7 cellular contexts compared by ENCODE assay signal in the genomic region with DNA sequence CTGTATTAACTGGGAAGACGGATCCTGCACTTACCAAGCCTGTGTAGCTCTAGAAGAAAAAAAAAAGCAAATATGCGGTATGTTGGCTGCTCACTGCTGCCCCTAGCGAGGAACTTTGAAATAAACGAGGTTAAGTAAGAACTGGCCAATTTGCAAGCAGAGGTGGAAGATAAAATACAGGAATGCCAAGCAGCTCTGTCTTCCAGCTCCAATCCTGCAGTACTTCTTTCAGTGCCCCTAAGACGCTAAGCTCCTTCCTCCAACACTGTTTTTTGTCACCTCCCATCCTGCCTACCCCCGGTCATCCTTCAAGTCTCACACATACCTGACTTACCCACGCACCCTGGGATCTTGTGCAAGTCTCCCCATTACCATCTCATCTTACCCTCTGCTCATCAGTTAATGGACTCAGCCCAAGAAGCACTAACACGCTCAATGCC. TPM values are rescaled to one million over a fixed set of nuclear protein-coding genes. Genes with fewer than 3 reads are reported as not detected.
DNase-seq lines count a peak whose midpoint lies in the region; ATAC-seq, FAIRE-seq and TF ChIP-seq lines count a peak whose summit lies in the region.

No MANE protein-coding gene starts in this region.

- H2AFZ ChIP-seq in K562 (ENCODE audit: low read depth, low read length), result peak overlapping the region; percentile 98

- H3K36me3 ChIP-seq in K562 (ENCODE audit: control insufficient read depth, insufficient read depth, low read length), result no peaks in the 10 kb centered on the region

- H3K9me3 ChIP-seq in K562 (replicated peaks; ENCODE audit: control insufficient read depth, insufficient read depth, low read depth, low read length), result no peaks in the 10 kb centered on the region

- peak overlapping the region; percentile 98 for H3K27ac Mint-ChIP-seq in T-helper 2 cell treated with Interferon-gamma antibody and Interleukin-4, amounts not matched to agents 5 μg/mL and 100 μg/mL, for 36 hours

- H3K27ac ChIP-seq in K562 (ENCODE audit: extremely low read depth, low read depth, low read length), result peak overlapping the region; percentile 84

- peak overlapping the region; percentile 100 for H3K4me2 ChIP-seq in K562 (ENCODE audit: insufficient read depth, low read length)

- ATAC-seq in K562 (peak; percentile 8), sciatic nerve (peak; percentile 44), GM19328 (IDR thresholded peaks at IDR 0.05; ENCODE audit: unreplicated experiment) (no peak)

- peaks cover 3 to 24% of the 10 kb centered on the region in 2 experiments; a peak in 3 of 5 replicates for H3K4me1 ChIP-seq in K562 (replicated peaks in 1 of 2; ENCODE audit: control insufficient read depth in 2 of 2, insufficient read depth in 2 of 2, low read length in 2 of 2)

- no peak for TF ChIP-seq EP300 in K562 (IDR thresholded peaks at IDR 0.05; ENCODE audit: low read length)

- FAIRE-seq in GM12892 (lab: Jason Lieb, UNC), result peak; percentile 71
- peak; percentile 80 for FAIRE-seq in K562 (lab: Jason Lieb, UNC)

- intact Hi-C loops in K562 (cut with micrococcal nuclease) (loop anchor here (10.0 kb wide), 1 partner anchor 65 kb away; no protein-coding TSS in a partner anchor), sciatic nerve (cut with DNase I) (no loop called here)

- TF ChIP-seq CTCF in K562 (IDR thresholded peaks at IDR 0.05 in 2 of 3, conservative IDR thresholded peaks at IDR 0.05 in 1 of 3; ENCODE audit: insufficient read depth in 2 of 3, low read depth in 1 of 3, low read length in 3 of 3), result peak; percentile 56 to 72 (median 65)

- in situ Hi-C loops in K562 (cut with MboI), result loop anchor here (25.0 kb wide), 1 partner anchor 1523 kb away; no protein-coding TSS in a partner anchor

- peaks cover 13% of the 10 kb centered on the region; the same call in 2 of the 3 replicates for H3K79me2 ChIP-seq in K562 (ENCODE audit: control insufficient read depth, insufficient read depth, low read length)

- POLR2A ChIA-PET in K562 (lab: Yijun Ruan, JAX), result interaction anchor here (0.5 to 1.0 kb wide), 5 partner anchors 11 to 1433 kb away, joined by 3 read pairs; no protein-coding TSS in a partner anchor

- no peaks in the 10 kb centered on the region for H3K9me3 Mint-ChIP-seq in T-helper 2 cell treated with Interferon-gamma antibody and Interleukin-4, amounts not matched to agents 5 μg/mL and 100 μg/mL, for 36 hours

- no peak for DNase-seq in GM12892 (ENCODE audit: insufficient read length)
- peak; percentile 37 for DNase-seq in NCI-H1436 treated with DMSO at 0.1 percent for 48 hours (lab: John Stamatoyannopoulos, UW)
- DNase-seq in T-helper 2 cell treated with Interferon-gamma antibody and Interleukin-4, amounts not matched to agents 5 μg/mL and 100 μg/mL, for 36 hours (ENCODE audit: low spot score), result peak; percentile 63
- peak; percentile 37 to 81 (median 46) for DNase-seq in K562 (ENCODE audit: extremely low read depth in 1 of 4, low spot score in 3 of 4)
- peak; percentile 38 for DNase-seq in iPS DF 19.7 (ENCODE audit: low read depth, low spot score)
- peak; percentile 84 for DNase-seq in sciatic nerve (ENCODE audit: low spot score)

- H3K27me3 ChIP-seq in K562 (ENCODE audit: control insufficient read depth in 2 of 2, insufficient read depth in 2 of 2, low read length in 2 of 2), result no peaks in the 10 kb centered on the region

- TSS peak; percentile 86 for BruUV-seq in K562 (replicated peaks; lab: Mats Ljungman, UMichigan)

- peaks cover 14% of the 10 kb centered on the region for H3K36me3 Mint-ChIP-seq in T-helper 2 cell treated with Interferon-gamma antibody and Interleukin-4, amounts not matched to agents 5 μg/mL and 100 μg/mL, for 36 hours (ENCODE audit: low read depth)

- peak overlapping the region; percentile 97 for H3K4me3 Mint-ChIP-seq in T-helper 2 cell treated with Interferon-gamma antibody and Interleukin-4, amounts not matched to agents 5 μg/mL and 100 μg/mL, for 36 hours

- H3K9ac ChIP-seq in K562 (ENCODE audit: insufficient read depth in 1 of 2, low read depth in 2 of 2, low read length in 2 of 2), result peak overlapping the region; percentile 84 to 93

- no peaks in the 10 kb centered on the region for H3K27me3 Mint-ChIP-seq in T-helper 2 cell treated with Interferon-gamma antibody and Interleukin-4, amounts not matched to agents 5 μg/mL and 100 μg/mL, for 36 hours (ENCODE audit: low read depth)

- H3K4me3 ChIP-seq in K562, result peak overlapping the region; percentile 68

- H3K4me1 Mint-ChIP-seq in T-helper 2 cell treated with Interferon-gamma antibody and Interleukin-4, amounts not matched to agents 5 μg/mL and 100 μg/mL, for 36 hours (ENCODE audit: low read depth), result peaks cover 45% of the 10 kb centered on the region

- no peak for TF ChIP-seq POLR2A in GM12892 (IDR thresholded peaks at IDR 0.05; ENCODE audit: low read depth, low read length)
- TF ChIP-seq POLR2A in K562 (conservative IDR thresholded peaks at IDR 0.05), result no peak

- CTCF ChIA-PET in K562 (lab: Yijun Ruan, JAX; ENCODE audit: low intra/inter-chr PET ratio), result no interaction called here

- H4K20me1 ChIP-seq in K562 (replicated peaks; ENCODE audit: control insufficient read depth, insufficient read depth, low read length), result no peaks in the 10 kb centered on the region

- TF ChIP-seq RAD21 in K562 (CRISPR knock-in tag; conservative IDR thresholded peaks at IDR 0.05 in 1 of 2, IDR thresholded peaks at IDR 0.05 in 1 of 2), result no peak

- WGBS in K562 (ENCODE audit: insufficient coverage, low coverage, missing lambda C conversion rate), result 0% methylated on average over 6 of the region's 8 CpGs

- peaks cover 4% of the 10 kb centered on the region for H3K9me1 ChIP-seq in K562 (ENCODE audit: control insufficient read depth, insufficient read depth, low read length)

TF ChIP-seq in K562, 482 proteins besides CTCF, POLR2A, EP300 and RAD21 (continues in another document):
- TF ChIP-seq, protein P1, sequence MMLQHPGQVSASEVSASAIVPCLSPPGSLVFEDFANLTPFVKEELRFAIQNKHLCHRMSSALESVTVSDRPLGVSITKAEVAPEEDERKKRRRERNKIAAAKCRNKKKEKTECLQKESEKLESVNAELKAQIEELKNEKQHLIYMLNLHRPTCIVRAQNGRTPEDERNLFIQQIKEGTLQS (IDR thresholded peaks at IDR 0.05), result no peak
- TF ChIP-seq, protein P1 (CRISPR knock-in tag; conservative IDR thresholded peaks at IDR 0.05), result 0 out of 2 replicates have a peak, but pooled peaks have one; percentile 37
- TF ChIP-seq BRF2 (IDR thresholded peaks at IDR 0.05; ENCODE audit: borderline replicate concordance, insufficient read depth, insufficient read length), result no peak

RNA-seq across cellular contexts. Expression of gene C10orf143, which starts 0.8 kb away (rescaled TPM):
- polyA plus RNA-seq in GM12892 (2012; ENCODE audit: missing spikeins), result 2.3 TPM
- 0.12 and 0.26 TPM in 2 replicates for total RNA-seq in K562 (2011; cell fraction: chromatin; rRNA removed; ENCODE audit: low replicate concordance)
- 0.33 TPM in 1 of 2 replicates, not detected in the other for total RNA-seq in K562 (2011; cell fraction: nucleolus; rRNA removed)
- 0.44 TPM in 1 of 2 replicates, not detected in the other for total RNA-seq in K562 (2011; cell fraction: nucleoplasm; rRNA removed)
- total RNA-seq in K562 (2014; rRNA removed) (0.24 TPM in 1 of 2 replicates, not detected in the other), K562 (2014; rRNA removed; fragmentation: Illumina TruSeq; extraction: Trizol) (0.11 TPM in 1 of 2 replicates, not detected in the other), K562 (2015; rRNA removed; fragmentation: Illumina TruSeq; extraction: Trizol) (0.25 and 0.30 TPM in 2 replicates), K562 (2021) (0.27 and 0.33 TPM in 2 replicates), sciatic nerve (4.8 TPM)
- polyA plus RNA-seq in K562 (2011; rRNA removed) (0.42 and 0.43 TPM in 2 replicates), K562 (2014; fragmentation: Illumina TruSeq; extraction: Trizol) (0.17 and 0.25 TPM in 2 replicates), K562 (2014; fragmentation: Nextera tagmentation; extraction: Ambion mirVana) (under 1 TPM in 1 of 2 experiments, not detected in 1; 0.07 TPM), K562 (2014; rRNA removed) (0.08 and 1.0 TPM in 2 replicates)
- polyA plus RNA-seq in K562 (2011; cell fraction: cytosol; rRNA removed), result 0.31 and 0.71 TPM in 2 replicates
- polyA plus RNA-seq in K562 (2011; cell fraction: nucleus; rRNA removed), result 0.53 and 0.81 TPM in 2 replicates
- polyA plus RNA-seq in K562 (2012), result 0.36 and 0.47 TPM in 2 replicates
- 0.30 TPM in 1 of 2 replicates, not detected in the other for polyA minus RNA-seq in K562 (2011; rRNA and poly(A)+ RNA removed)
- not detected in 2 replicates for polyA minus RNA-seq in K562 (2011; cell fraction: cytosol; rRNA and poly(A)+ RNA removed)
- 0.13 and 0.44 TPM in 2 replicates for polyA minus RNA-seq in K562 (2011; cell fraction: nucleus; rRNA and poly(A)+ RNA removed)

RNA-seq across cellular contexts. Expression of gene GLRX3, which starts 26.4 kb away (rescaled TPM):
- polyA plus RNA-seq in GM12892 (2012; ENCODE audit: missing spikeins), result 131 TPM
- 47.9 and 66.5 TPM in 2 replicates for total RNA-seq in K562 (2011; cell fraction: chromatin; rRNA removed; ENCODE audit: low replicate concordance)
- 33.4 and 34.5 TPM in 2 replicates for total RNA-seq in K562 (2011; cell fraction: nucleolus; rRNA removed)
- total RNA-seq in K562 (2011; cell fraction: nucleoplasm; rRNA removed), result 54.7 and 98.4 TPM in 2 replicates
- total RNA-seq in K562 (2014; rRNA removed) (115 and 117 TPM in 2 replicates), K562 (2014; rRNA removed; fragmentation: Illumina TruSeq; extraction: Trizol) (169 and 182 TPM in 2 replicates), K562 (2015; rRNA removed; fragmentation: Illumina TruSeq; extraction: Trizol) (161 and 169 TPM in 2 replicates), K562 (2021) (153 and 156 TPM in 2 replicates), sciatic nerve (41.0 TPM)
- polyA plus RNA-seq in K562 (2011; rRNA removed) (144 and 190 TPM in 2 replicates), K562 (2014; fragmentation: Illumina TruSeq; extraction: Trizol) (177 and 186 TPM in 2 replicates), K562 (2014; fragmentation: Nextera tagmentation; extraction: Ambion mirVana) (100 to 1,000 TPM; 150 to 176 TPM), K562 (2014; rRNA removed) (172 and 184 TPM in 2 replicates)
- polyA plus RNA-seq in K562 (2011; cell fraction: cytosol; rRNA removed), result 66.3 and 78.7 TPM in 2 replicates
- 38.4 and 45.1 TPM in 2 replicates for polyA plus RNA-seq in K562 (2011; cell fraction: nucleus; rRNA removed)
- 118 and 164 TPM in 2 replicates for polyA plus RNA-seq in K562 (2012)
- 65.7 and 75.1 TPM in 2 replicates for polyA minus RNA-seq in K562 (2011; rRNA and poly(A)+ RNA removed)
- polyA minus RNA-seq in K562 (2011; cell fraction: cytosol; rRNA and poly(A)+ RNA removed), result 30.9 and 39.2 TPM in 2 replicates
- 16.4 and 21.9 TPM in 2 replicates for polyA minus RNA-seq in K562 (2011; cell fraction: nucleus; rRNA and poly(A)+ RNA removed)
